Comparison of ENCODE assay signal across 8 cellular contexts in the genomic region with DNA sequence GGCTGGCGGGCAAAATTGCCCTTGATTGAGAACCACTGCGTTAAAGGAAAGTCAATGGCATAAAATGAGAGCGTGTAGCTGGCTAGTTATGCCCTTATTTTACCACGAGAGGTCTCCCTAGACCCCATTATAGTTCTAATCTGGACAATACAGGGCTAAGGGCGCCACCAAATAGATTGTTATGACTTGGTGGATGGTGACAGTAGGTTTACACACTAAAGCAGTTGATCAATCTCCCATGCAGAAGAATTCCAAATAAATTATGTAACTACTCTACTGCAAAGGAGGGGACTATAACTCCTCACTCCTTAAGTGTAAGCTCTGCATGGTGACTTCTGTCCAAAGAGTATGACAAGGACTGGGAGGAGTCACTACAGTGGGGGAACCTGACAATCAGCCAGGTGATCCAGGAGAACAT. TPM values are rescaled to one million over a fixed set of nuclear protein-coding genes. Genes with fewer than 3 reads are reported as not detected.
A peak's percentile ranks its signal among the peaks of the same experiment; 100 is the strongest.
DNase-seq lines count a peak whose midpoint lies in the region; ATAC-seq and TF ChIP-seq lines count a peak whose summit lies in the region.

No MANE protein-coding gene starts in this region.

- H3K9me3 ChIP-seq in mammary epithelial cell (replicated peaks; ENCODE audit: insufficient read depth, low read length), result no peaks in the 10 kb centered on the region

- no TSS peak for BruUV-seq in mammary epithelial cell (replicated peaks; lab: Mats Ljungman, UMichigan)

- intact Hi-C loops in mammary epithelial cell (cut with micrococcal nuclease), result loop anchor here (1.0 to 5.0 kb wide), 6 partner anchors 90 to 548 kb away; partner anchors contain the start of gene GDPD1

- H3K36me3 ChIP-seq in GM23338 (ENCODE audit: insufficient read depth) (no peaks in the 10 kb centered on the region), mammary epithelial cell (ENCODE audit: insufficient read depth, low read length) (no peaks in the 10 kb centered on the region)

- H4K20me1 ChIP-seq in GM23338 (replicated peaks; ENCODE audit: insufficient read depth) (no peaks in the 10 kb centered on the region), mammary epithelial cell (ENCODE audit: insufficient read depth, low read length) (no peaks in the 10 kb centered on the region)

- dilution Hi-C loops in mammary epithelial cell (cut with HindIII; ENCODE audit: low sequenced_read_pairs), result no loop called here

- H3K9ac ChIP-seq in mammary epithelial cell (ENCODE audit: insufficient read depth, low read length), result no peak overlapping the region

- DNase-seq in Caki2 (ENCODE audit: low read depth) (peak; percentile 58), GM23338 (ENCODE audit: low spot score) (peak; percentile 80), NCI-H146 (lab: John Stamatoyannopoulos, UW) (peak; percentile 70), SKM-1 (lab: John Stamatoyannopoulos, UW; ENCODE audit: unreplicated experiment) (peak; percentile 80), mammary epithelial cell (peak; percentile 37), islet precursor cell (peak; percentile 67)
- DNase-seq in stimulated activated CD4-positive, alpha-beta T cell treated with anti-CD3 and anti-CD28 coated beads, Interleukin-2, amount 100 ng/mL, for 24 hours, result peak; percentile 14 to 41

- 4% methylated on average over 5 of the region's 5 CpGs for WGBS in mammary epithelial cell (ENCODE audit: low coverage, missing lambda C conversion rate)

- H3K27ac ChIP-seq in GM23338 (ENCODE audit: low read depth), result no peak overlapping the region
- H3K27ac ChIP-seq in mammary epithelial cell (ENCODE audit: insufficient read depth, low read depth, low read length), result no peak overlapping the region

- H3K27ac Mint-ChIP-seq in GM23338, result no peak overlapping the region

- peak; percentile 78 to 86 for TF ChIP-seq CTCF in GM23338 (conservative IDR thresholded peaks at IDR 0.05; ENCODE audit: low read depth in 2 of 2)
- TF ChIP-seq CTCF in mammary epithelial cell (conservative IDR thresholded peaks at IDR 0.05 in 1 of 2, IDR thresholded peaks at IDR 0.05 in 1 of 2; ENCODE audit: extremely low read depth in 1 of 2, insufficient read depth in 1 of 2, low read depth in 1 of 2, low read length in 2 of 2), result peak; percentile 73

- CTCF ChIA-PET in mammary epithelial cell (lab: Charles Lee; ENCODE audit: low non-redundant PET), result interaction anchor here (0.5 to 1.0 kb wide), 3 partner anchors 19 to 180 kb away, joined by 3 to 10 read pairs (median 5); no protein-coding TSS in a partner anchor

- H3K27me3 Mint-ChIP-seq in GM23338 (ENCODE audit: insufficient read depth, low read depth, poor library complexity), result peaks cover 4% of the 10 kb centered on the region

- no peaks in the 10 kb centered on the region for H3K4me1 Mint-ChIP-seq in GM23338

- no peak overlapping the region for H3K4me3 Mint-ChIP-seq in GM23338

- H2AFZ ChIP-seq in GM23338 (no peak overlapping the region), mammary epithelial cell (ENCODE audit: low read depth, low read length) (no peak overlapping the region)

- H3K27me3 ChIP-seq in GM23338 (ENCODE audit: insufficient read depth) (no peaks in the 10 kb centered on the region), mammary epithelial cell (ENCODE audit: insufficient read depth, low read length) (no peaks in the 10 kb centered on the region)

- no peaks in the 10 kb centered on the region for H3K36me3 Mint-ChIP-seq in GM23338 (ENCODE audit: low read depth)

- ATAC-seq in GM23338 (peak; percentile 97), GM19463 (IDR thresholded peaks at IDR 0.05; ENCODE audit: unreplicated experiment) (no peak)

- H3K9me2 ChIP-seq in GM23338 (ENCODE audit: insufficient read depth), result no peaks in the 10 kb centered on the region

- no peaks in the 10 kb centered on the region for H3K9me3 Mint-ChIP-seq in GM23338

- H3K4me2 ChIP-seq in GM23338 (no peak overlapping the region), mammary epithelial cell (ENCODE audit: insufficient read depth, low read depth, low read length) (no peak overlapping the region)

- in situ Hi-C loops in Caki2 (cut with HindIII; ENCODE audit: low pct_unique_long_range_greater_than_20kb, low sequenced_read_pairs) (no loop called here), mammary epithelial cell (cut with MboI; ENCODE audit: low sequenced_read_pairs in 2 of 2) (loop anchor here (5.0 to 25.0 kb wide), 2 partner anchors 126 to 251 kb away; partner anchors contain the start of gene DHX40 (in 1 of the 2))

- H3K79me2 ChIP-seq in GM23338 (replicated peaks; ENCODE audit: insufficient read depth) (no peaks in the 10 kb centered on the region), mammary epithelial cell (ENCODE audit: insufficient read depth, low read length) (no peaks in the 10 kb centered on the region)

- H3K4me3 ChIP-seq in GM23338, result no peak overlapping the region
- no peak overlapping the region for H3K4me3 ChIP-seq in mammary epithelial cell (replicated peaks in 1 of 3; ENCODE audit: insufficient read depth in 1 of 3, low read depth in 2 of 3, low read length in 3 of 3)

- no peaks in the 10 kb centered on the region for H3K4me1 ChIP-seq in GM23338 (ENCODE audit: insufficient read depth)
- no peaks in the 10 kb centered on the region for H3K4me1 ChIP-seq in mammary epithelial cell (ENCODE audit: insufficient read depth, low read length)

- H3F3A ChIP-seq in GM23338 (replicated peaks; ENCODE audit: low read depth), result no peaks in the 10 kb centered on the region

TF ChIP-seq in GM23338, 12 proteins besides CTCF, POLR2A, EP300 and RAD21 (continues in another document):
- TF ChIP-seq, protein P1, sequence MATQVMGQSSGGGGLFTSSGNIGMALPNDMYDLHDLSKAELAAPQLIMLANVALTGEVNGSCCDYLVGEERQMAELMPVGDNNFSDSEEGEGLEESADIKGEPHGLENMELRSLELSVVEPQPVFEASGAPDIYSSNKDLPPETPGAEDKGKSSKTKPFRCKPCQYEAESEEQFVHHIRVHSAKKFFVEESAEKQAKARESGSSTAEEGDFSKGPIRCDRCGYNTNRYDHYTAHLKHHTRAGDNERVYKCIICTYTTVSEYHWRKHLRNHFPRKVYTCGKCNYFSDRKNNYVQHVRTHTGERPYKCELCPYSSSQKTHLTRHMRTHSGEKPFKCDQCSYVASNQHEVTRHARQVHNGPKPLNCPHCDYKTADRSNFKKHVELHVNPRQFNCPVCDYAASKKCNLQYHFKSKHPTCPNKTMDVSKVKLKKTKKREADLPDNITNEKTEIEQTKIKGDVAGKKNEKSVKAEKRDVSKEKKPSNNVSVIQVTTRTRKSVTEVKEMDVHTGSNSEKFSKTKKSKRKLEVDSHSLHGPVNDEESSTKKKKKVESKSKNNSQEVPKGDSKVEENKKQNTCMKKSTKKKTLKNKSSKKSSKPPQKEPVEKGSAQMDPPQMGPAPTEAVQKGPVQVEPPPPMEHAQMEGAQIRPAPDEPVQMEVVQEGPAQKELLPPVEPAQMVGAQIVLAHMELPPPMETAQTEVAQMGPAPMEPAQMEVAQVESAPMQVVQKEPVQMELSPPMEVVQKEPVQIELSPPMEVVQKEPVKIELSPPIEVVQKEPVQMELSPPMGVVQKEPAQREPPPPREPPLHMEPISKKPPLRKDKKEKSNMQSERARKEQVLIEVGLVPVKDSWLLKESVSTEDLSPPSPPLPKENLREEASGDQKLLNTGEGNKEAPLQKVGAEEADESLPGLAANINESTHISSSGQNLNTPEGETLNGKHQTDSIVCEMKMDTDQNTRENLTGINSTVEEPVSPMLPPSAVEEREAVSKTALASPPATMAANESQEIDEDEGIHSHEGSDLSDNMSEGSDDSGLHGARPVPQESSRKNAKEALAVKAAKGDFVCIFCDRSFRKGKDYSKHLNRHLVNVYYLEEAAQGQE (IDR thresholded peaks at IDR 0.05; ENCODE audit: unreplicated experiment), result no peak
- TF ChIP-seq STAT1 (IDR thresholded peaks at IDR 0.05; ENCODE audit: unreplicated experiment), result no peak
- no peak for TF ChIP-seq ETS1 (IDR thresholded peaks at IDR 0.05)
- TF ChIP-seq JUNB (IDR thresholded peaks at IDR 0.05; ENCODE audit: unreplicated experiment), result no peak
- no peak for TF ChIP-seq ZNF114 (CRISPR knock-in tag; IDR thresholded peaks at IDR 0.05)
- TF ChIP-seq NANOG (IDR thresholded peaks at IDR 0.05; ENCODE audit: borderline replicate concordance), result no peak

RNA-seq across cellular contexts. Expression of gene YPEL2, which starts 20.4 kb away (rescaled TPM):
- 0.23 and 3.0 TPM in 2 replicates for total RNA-seq in Caki2 (2014; rRNA removed; shearing (Covaris generic); ENCODE audit: low replicate concordance)
- 4.1 and 4.6 TPM in 2 replicates for total RNA-seq in GM23338 (2014; rRNA removed; shearing (Covaris generic))
- polyA plus RNA-seq in GM23338 (2016; fragmentation: Nextera tagmentation; extraction: Ambion mirVana) (2.1 and 5.2 TPM in 2 replicates), mammary epithelial cell (1.7 TPM)
- 1 to 10 TPM; 2.2 to 6.8 TPM for total RNA-seq in mammary epithelial cell
- polyA minus RNA-seq in mammary epithelial cell, result not detected

Comparison
In these comparisons a context has a peak if more than half of its experiments do, and no peak if none do; other contexts are left out.
1. DNase-seq: peak in every context shown above with its lines; median percentile 80 in GM23338; 80 in SKM-1; 70 in NCI-H146; 67 in islet precursor cell; 58 in Caki2; 37 in mammary epithelial cell; 28 in stimulated activated CD4-positive, alpha-beta T cell treated with anti-CD3 and anti-CD28 coated beads, Interleukin-2, amount 100 ng/mL, for 24 hours.